13 cellular contexts compared by ENCODE assay signal in the genomic region with DNA sequence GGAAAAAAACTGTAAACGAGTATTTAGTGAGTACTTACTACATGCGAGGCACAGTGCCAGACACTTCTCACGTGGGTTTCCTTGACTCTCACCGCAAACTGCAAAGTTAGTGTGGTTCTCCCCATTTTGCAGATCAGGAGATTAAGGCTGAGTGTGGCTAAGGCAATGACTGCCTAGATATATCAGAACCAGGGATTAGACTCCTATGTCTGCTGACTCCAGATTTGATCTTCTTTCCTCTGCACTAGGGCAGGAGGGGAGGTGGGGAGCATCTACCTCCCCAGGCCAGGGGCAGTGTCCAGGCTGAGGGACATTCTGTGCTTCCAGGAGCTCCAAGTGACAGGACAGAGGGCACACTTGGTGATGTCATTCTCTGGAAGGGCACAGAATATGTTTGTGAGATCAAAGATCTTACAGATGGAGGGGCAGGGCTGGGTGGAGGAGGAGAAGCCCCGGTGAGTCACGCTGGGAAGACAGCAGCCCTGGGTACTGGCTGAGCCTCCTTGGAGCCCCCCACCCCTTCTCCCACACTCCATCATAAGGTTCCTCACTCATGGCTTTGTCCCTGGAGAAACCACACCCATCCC.
DNase-seq lines count a peak whose midpoint lies in the region; ATAC-seq, FAIRE-seq and TF ChIP-seq lines count a peak whose summit lies in the region.
"Had no signal": no experiment of that assay in that cellular context is flagged by ENCODE, and none has a peak within 500 bp of the region (broad histone marks: within the 10 kb centered on the region; RNA-seq: fewer than 3 reads in every experiment).

No MANE protein-coding gene starts in this region.

- H3K27me3 ChIP-seq in HepG2 (ENCODE audit: control insufficient read depth in 1 of 2, insufficient read depth in 2 of 2, low read length in 2 of 2), result no peaks in the 10 kb centered on the region
- H3K27me3 ChIP-seq: dorsolateral prefrontal cortex, right atrium auricular region had no signal

- no peaks in the 10 kb centered on the region for H3K36me3 Mint-ChIP-seq in stimulated activated effector memory CD8-positive, alpha-beta T cell treated with anti-CD3 and anti-CD28 coated beads, Interleukin-12 subunit alpha, Interleukin-12 subunit beta, amount 100 ng/mL, for 72 hours

- POLR2A ChIA-PET in HEK293 (lab: Yijun Ruan, JAX) (no interaction called here), HepG2 (lab: Yijun Ruan, JAX) (interaction anchor here (0.9 to 10.9 kb wide), 30 partner anchors 9 to 158 kb away, joined by 3 to 268 read pairs (median 8); a partner anchor contains a TSS)

- peak overlapping the region; percentile 81 for H3K4me2 ChIP-seq in HepG2 (ENCODE audit: low read depth, low read length)

- no peaks in the 10 kb centered on the region for H4K20me1 ChIP-seq in HepG2 (ENCODE audit: insufficient read depth, low read length)

- peak; percentile 74 for DNase-seq in SW480 (ENCODE audit: low spot score)
- DNase-seq in HepG2 (ENCODE audit: low spot score), result peak; percentile 67
- no peak for DNase-seq in stimulated activated effector memory CD8-positive, alpha-beta T cell treated with anti-CD3 and anti-CD28 coated beads, Interleukin-12 subunit alpha, Interleukin-12 subunit beta, amount 100 ng/mL, for 72 hours (ENCODE audit: low spot score in 2 of 2)
- no peak for DNase-seq in NCI-H146 treated with DMSO at 0.1 percent for 48 hours (lab: John Stamatoyannopoulos, UW; ENCODE audit: unreplicated experiment)
- DNase-seq: dorsolateral prefrontal cortex, islet precursor cell, NCI-H526 treated with DMSO at 0.1 percent for 48 hours had no signal

- H3K27ac ChIP-seq in HEK293 (ENCODE audit: extremely low read depth, low read depth, low read length) (no peak overlapping the region), HepG2 (ENCODE audit: extremely low read length, insufficient read depth, low read length) (peak overlapping the region; percentile 97)
- H3K27ac ChIP-seq: dorsolateral prefrontal cortex had no signal

- TF ChIP-seq CTCF in HEK293 (tag by site-specific recombination; IDR thresholded peaks at IDR 0.05) (no peak), HepG2 (CRISPR knock-in tag; IDR thresholded peaks at IDR 0.05) (no peak)

- no peaks in the 10 kb centered on the region for H3K36me3 ChIP-seq in HEK293 (ENCODE audit: control insufficient read depth in 2 of 2, insufficient read depth in 1 of 2, low read length in 2 of 2)
- no peaks in the 10 kb centered on the region for H3K36me3 ChIP-seq in HepG2 (replicated peaks in 1 of 2; ENCODE audit: control insufficient read depth in 1 of 2, insufficient read depth in 2 of 2, low read length in 2 of 2)
- H3K36me3 ChIP-seq: right atrium auricular region had no signal

- intact Hi-C loops in HepG2 (cut with micrococcal nuclease; ENCODE audit: unreplicated experiment), result loop anchor here (1.0 to 5.0 kb wide), 2 partner anchors 40 to 47 kb away; no protein-coding TSS in a partner anchor

- no peak for TF ChIP-seq POLR2A in HepG2 (IDR thresholded peaks at IDR 0.05; ENCODE audit: insufficient read depth in 1 of 2, low read depth in 2 of 2, low read length in 2 of 2)

- ATAC-seq in HepG2 (peak; percentile 1), HG02759 (IDR thresholded peaks at IDR 0.05; ENCODE audit: unreplicated experiment) (no peak), GM18907 (IDR thresholded peaks at IDR 0.05; ENCODE audit: unreplicated experiment) (no peak)
- ATAC-seq in stimulated activated effector memory CD8-positive, alpha-beta T cell treated with anti-CD3 and anti-CD28 coated beads, Interleukin-12 subunit alpha, Interleukin-12 subunit beta, amount 100 ng/mL, for 72 hours, result peak; percentile 33

- in situ Hi-C loops in HepG2 (cut with HindIII; ENCODE audit: extremely low pct_ligation_motif_present, low pct_unique_long_range_greater_than_20kb), result loop anchor here (5.0 kb wide), 1 partner anchor 92 kb away; a partner anchor contains a TSS

- H3K9ac ChIP-seq in HepG2 (ENCODE audit: insufficient read depth, low read depth, low read length), result peak overlapping the region; percentile 83

- H3K79me2 ChIP-seq in HepG2 (ENCODE audit: insufficient read depth, low read length), result no peaks in the 10 kb centered on the region

- H3K4me3 ChIP-seq in HEK293 (ENCODE audit: low read depth, low read length) (no peak overlapping the region), HepG2 (replicated peaks in 1 of 3; ENCODE audit: insufficient read depth in 1 of 3, low read depth in 2 of 3, low read length in 3 of 3) (peak overlapping the region in 1 of 3 experiments; percentile 59; a peak in 1 of 6 replicates)
- H3K4me3 ChIP-seq: dorsolateral prefrontal cortex, right atrium auricular region had no signal

- H2AFZ ChIP-seq in HepG2 (ENCODE audit: low read length), result no peak overlapping the region

- no peaks in the 10 kb centered on the region for H3K9me3 Mint-ChIP-seq in stimulated activated effector memory CD8-positive, alpha-beta T cell treated with anti-CD3 and anti-CD28 coated beads, Interleukin-12 subunit alpha, Interleukin-12 subunit beta, amount 100 ng/mL, for 72 hours
- H3K9me3 Mint-ChIP-seq: stimulated activated naive CD8-positive, alpha-beta T cell treated with anti-CD3 and anti-CD28 coated beads, Interleukin-15, Interleukin-2, amounts not matched to agents 100 ng/mL and 50 ng/mL, for 24 hours had no signal

- no peak for TF ChIP-seq RAD21 in HepG2 (CRISPR knock-in tag; IDR thresholded peaks at IDR 0.05)

- TF ChIP-seq EP300 in HepG2 (IDR thresholded peaks at IDR 0.05; ENCODE audit: low read depth in 2 of 2, low read length in 2 of 2) (no peak), HepG2 (CRISPR knock-in tag; IDR thresholded peaks at IDR 0.05; ENCODE audit: borderline replicate concordance) (no peak)

- CTCF ChIA-PET in HEK293 (lab: Yijun Ruan, JAX) (no interaction called here), HepG2 (lab: Yijun Ruan, JAX; ENCODE audit: low intra/inter-chr PET ratio, low total read pairs) (no interaction called here)

- FAIRE-seq in HepG2 (lab: Jason Lieb, UNC), result no peak
- FAIRE-seq: frontal cortex had no signal

- H3K27ac Mint-ChIP-seq in stimulated activated effector memory CD8-positive, alpha-beta T cell treated with anti-CD3 and anti-CD28 coated beads, Interleukin-12 subunit alpha, Interleukin-12 subunit beta, amount 100 ng/mL, for 72 hours, result peak overlapping the region; percentile 88
- H3K27ac Mint-ChIP-seq: stimulated activated naive CD8-positive, alpha-beta T cell treated with anti-CD3 and anti-CD28 coated beads, Interleukin-15, Interleukin-2, amounts not matched to agents 100 ng/mL and 50 ng/mL, for 24 hours had no signal

- WGBS in HepG2 (ENCODE audit: low lambda C conversion rate), result 17% methylated on average over 6 of the region's 6 CpGs

- H3K4me3 Mint-ChIP-seq in stimulated activated effector memory CD8-positive, alpha-beta T cell treated with anti-CD3 and anti-CD28 coated beads, Interleukin-12 subunit alpha, Interleukin-12 subunit beta, amount 100 ng/mL, for 72 hours, result peak overlapping the region; percentile 18
- H3K4me3 Mint-ChIP-seq: stimulated activated naive CD8-positive, alpha-beta T cell treated with anti-CD3 and anti-CD28 coated beads, Interleukin-15, Interleukin-2, amounts not matched to agents 100 ng/mL and 50 ng/mL, for 24 hours had no signal

- H3K9me3 ChIP-seq in HEK293 (ENCODE audit: control insufficient read depth, insufficient read depth, low read depth, low read length), result no peaks in the 10 kb centered on the region
- no peaks in the 10 kb centered on the region for H3K9me3 ChIP-seq in HepG2 (ENCODE audit: low read length)
- H3K9me3 ChIP-seq: right atrium auricular region had no signal

- H3K4me1 Mint-ChIP-seq in stimulated activated effector memory CD8-positive, alpha-beta T cell treated with anti-CD3 and anti-CD28 coated beads, Interleukin-12 subunit alpha, Interleukin-12 subunit beta, amount 100 ng/mL, for 72 hours, result peaks cover 26% of the 10 kb centered on the region

- H3K4me1 ChIP-seq in HEK293 (ENCODE audit: control insufficient read depth, insufficient read depth, low read length) (no peaks in the 10 kb centered on the region), HepG2 (ENCODE audit: insufficient read depth, low read length) (peaks cover 82% of the 10 kb centered on the region)

- no TSS peak for BruUV-seq in HepG2 (replicated peaks; lab: Mats Ljungman, UMichigan)

TF ChIP-seq in HEK293, 187 proteins besides CTCF, POLR2A, EP300 and RAD21 (continues in another document):
- 0 out of 2 replicates have a peak, but pooled peaks have one; percentile 19 for TF ChIP-seq KLF1 (tag by site-specific recombination; IDR thresholded peaks at IDR 0.05)
- TF ChIP-seq, protein P1, sequence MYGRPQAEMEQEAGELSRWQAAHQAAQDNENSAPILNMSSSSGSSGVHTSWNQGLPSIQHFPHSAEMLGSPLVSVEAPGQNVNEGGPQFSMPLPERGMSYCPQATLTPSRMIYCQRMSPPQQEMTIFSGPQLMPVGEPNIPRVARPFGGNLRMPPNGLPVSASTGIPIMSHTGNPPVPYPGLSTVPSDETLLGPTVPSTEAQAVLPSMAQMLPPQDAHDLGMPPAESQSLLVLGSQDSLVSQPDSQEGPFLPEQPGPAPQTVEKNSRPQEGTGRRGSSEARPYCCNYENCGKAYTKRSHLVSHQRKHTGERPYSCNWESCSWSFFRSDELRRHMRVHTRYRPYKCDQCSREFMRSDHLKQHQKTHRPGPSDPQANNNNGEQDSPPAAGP (tag by site-specific recombination; IDR thresholded peaks at IDR 0.05), result 0 out of 2 replicates have a peak, but pooled peaks have one; percentile 29

TF ChIP-seq in HepG2, 621 proteins besides CTCF, POLR2A, EP300 and RAD21 (continues in another document):
- no peak; the same call in 1 of the 2 replicates for TF ChIP-seq MTA1 (CRISPR knock-in tag; IDR thresholded peaks at IDR 0.05; ENCODE audit: borderline replicate concordance)
- TF ChIP-seq SIN3B (IDR thresholded peaks at IDR 0.05; ENCODE audit: low read length), result no peak
- TF ChIP-seq PHF20 (CRISPR knock-in tag; IDR thresholded peaks at IDR 0.05), result 0 out of 2 replicates have a peak, but pooled peaks have one; percentile 40
- no peak for TF ChIP-seq RXRB (CRISPR knock-in tag; IDR thresholded peaks at IDR 0.05; ENCODE audit: borderline replicate concordance)
- 0 out of 2 replicates have a peak, but pooled peaks have one; percentile 12 for TF ChIP-seq NR2F2 (IDR thresholded peaks at IDR 0.05; ENCODE audit: borderline replicate concordance, low read depth)
- TF ChIP-seq, protein P2, sequence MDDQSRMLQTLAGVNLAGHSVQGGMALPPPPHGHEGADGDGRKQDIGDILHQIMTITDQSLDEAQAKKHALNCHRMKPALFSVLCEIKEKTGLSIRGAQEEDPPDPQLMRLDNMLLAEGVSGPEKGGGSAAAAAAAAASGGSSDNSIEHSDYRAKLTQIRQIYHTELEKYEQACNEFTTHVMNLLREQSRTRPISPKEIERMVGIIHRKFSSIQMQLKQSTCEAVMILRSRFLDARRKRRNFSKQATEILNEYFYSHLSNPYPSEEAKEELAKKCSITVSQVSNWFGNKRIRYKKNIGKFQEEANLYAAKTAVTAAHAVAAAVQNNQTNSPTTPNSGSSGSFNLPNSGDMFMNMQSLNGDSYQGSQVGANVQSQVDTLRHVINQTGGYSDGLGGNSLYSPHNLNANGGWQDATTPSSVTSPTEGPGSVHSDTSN (CRISPR knock-in tag; IDR thresholded peaks at IDR 0.05; ENCODE audit: borderline replicate concordance), result no peak
- TF ChIP-seq SP1 (IDR thresholded peaks at IDR 0.05), result no peak
- TF ChIP-seq SP1 (CRISPR knock-in tag; IDR thresholded peaks at IDR 0.05), result peak; percentile 8; the same call in 1 of the 2 replicates

Comparison
In these comparisons a context has a peak if more than half of its experiments do, and no peak if none do; other contexts are left out.
1. DNase-seq: peak in SW480 (single experiment) and HepG2 (single experiment); none in stimulated activated effector memory CD8-positive, alpha-beta T cell treated with anti-CD3 and anti-CD28 coated beads, Interleukin-12 subunit alpha, Interleukin-12 subunit beta, amount 100 ng/mL, for 72 hours (0 of 2) and NCI-H146 treated with DMSO at 0.1 percent for 48 hours (single experiment).
2. ATAC-seq: peak in HepG2 (single experiment) and stimulated activated effector memory CD8-positive, alpha-beta T cell treated with anti-CD3 and anti-CD28 coated beads, Interleukin-12 subunit alpha, Interleukin-12 subunit beta, amount 100 ng/mL, for 72 hours (single experiment); none in HG02759 (single experiment) and GM18907 (single experiment).